ENCODE assay signal across 8 cellular contexts in genomic region chr10:88389456-88389855, GRCh38.
DNase-seq lines count a peak whose midpoint lies in the region; ATAC-seq and TF ChIP-seq lines count a peak whose summit lies in the region.

No MANE protein-coding gene starts in this region.

- H3K27ac ChIP-seq in GM23248 (no peak overlapping the region), RWPE2 (ENCODE audit: poor library complexity, severe bottlenecking) (no peak overlapping the region), fibroblast of lung (ENCODE audit: insufficient read depth, low read length) (no peak overlapping the region), prostate gland (no peak overlapping the region)

- H3K9me3 ChIP-seq in GM23248 (ENCODE audit: low read depth) (no peaks in the 10 kb centered on the region), RWPE2 (ENCODE audit: severe bottlenecking) (no peaks in the 10 kb centered on the region), fibroblast of lung (ENCODE audit: control insufficient read depth, insufficient read depth, low read depth, low read length) (no peaks in the 10 kb centered on the region), prostate gland (no peaks in the 10 kb centered on the region)

- no peaks in the 10 kb centered on the region for H3K27me3 ChIP-seq in GM23248 (replicated peaks; ENCODE audit: insufficient read depth)
- H3K27me3 ChIP-seq in RWPE2 (ENCODE audit: insufficient read depth, poor library complexity, severe bottlenecking), result no peaks in the 10 kb centered on the region
- H3K27me3 ChIP-seq in fibroblast of lung (ENCODE audit: control insufficient read depth, insufficient read depth, low read length), result no peaks in the 10 kb centered on the region
- H3K27me3 ChIP-seq in prostate gland (replicated peaks; ENCODE audit: insufficient read depth), result no peaks in the 10 kb centered on the region

- 0 out of 3 replicates have a peak, but pooled peaks have one; percentile 22 for ATAC-seq in RWPE2 (ENCODE audit: low read depth)
- no peak for ATAC-seq in GM21381 (IDR thresholded peaks at IDR 0.05; ENCODE audit: unreplicated experiment)

- H3K4me3 Mint-ChIP-seq in CD14-positive monocyte, result no peak overlapping the region
- no peak overlapping the region for H3K4me3 Mint-ChIP-seq in activated T-helper 2 cell treated with anti-CD3 and anti-CD28 coated beads, Interferon-gamma antibody, Interleukin-2, Interleukin-4, amounts not matched to agents 10 μg/mL and 5 μg/mL and 100 μg/mL, durations not matched to agents 14 hours and 24 hours and 36 hours (ENCODE audit: low read depth)

- H3K36me3 ChIP-seq in GM23248 (ENCODE audit: low read depth) (no peaks in the 10 kb centered on the region), RWPE2 (ENCODE audit: low read depth) (no peaks in the 10 kb centered on the region), fibroblast of lung (ENCODE audit: control insufficient read depth, insufficient read depth, low read length) (no peaks in the 10 kb centered on the region), prostate gland (no peaks in the 10 kb centered on the region)

- POLR2A ChIA-PET in HEK293T (lab: Yijun Ruan, JAX), result interaction anchor here (1.7 kb wide), 1 partner anchor 527 kb away, joined by 6 read pairs; no protein-coding TSS in a partner anchor

- WGBS in GM23248 (ENCODE audit: low coverage in 1 of 2, low lambda C conversion rate in 2 of 2, missing lambda C conversion rate in 2 of 2), 2 experiments, result 1 to 3% methylated on average over 3 of the region's 3 CpGs
- 11% methylated on average over 3 of the region's 3 CpGs for WGBS in prostate gland

- CTCF ChIA-PET in HEK293T (lab: Yijun Ruan, JAX), result interaction anchor here (0.7 to 2.8 kb wide), 15 partner anchors 10 to 571 kb away, joined by 3 to 9 read pairs (median 5); partner anchors contain the start of gene ATAD1

- H3F3A ChIP-seq in GM23248 (ENCODE audit: insufficient read depth), result no peaks in the 10 kb centered on the region

- no peaks in the 10 kb centered on the region for H3K36me3 Mint-ChIP-seq in CD14-positive monocyte
- peaks cover 14% of the 10 kb centered on the region for H3K36me3 Mint-ChIP-seq in activated T-helper 2 cell treated with anti-CD3 and anti-CD28 coated beads, Interferon-gamma antibody, Interleukin-2, Interleukin-4, amounts not matched to agents 10 μg/mL and 5 μg/mL and 100 μg/mL, durations not matched to agents 14 hours and 24 hours and 36 hours (ENCODE audit: low read depth)

- no peak for DNase-seq in CD14-positive monocyte (ENCODE audit: low spot score)
- DNase-seq in GM23248, result peak; percentile 60
- DNase-seq in RWPE2 (ENCODE audit: low spot score), result no peak
- peak; percentile 45 to 83 for DNase-seq in fibroblast of lung (ENCODE audit: low read depth in 2 of 2)
- peak; percentile 39 for DNase-seq in prostate gland (ENCODE audit: low spot score)
- no peak for DNase-seq in HEK293T (ENCODE audit: extremely low spot score)
- DNase-seq in activated T-helper 2 cell treated with anti-CD3 and anti-CD28 coated beads, Interferon-gamma antibody, Interleukin-2, Interleukin-4, amounts not matched to agents 10 μg/mL and 5 μg/mL and 100 μg/mL, durations not matched to agents 14 hours and 24 hours and 36 hours (ENCODE audit: low spot score), result no peak

- H3K9me3 Mint-ChIP-seq in CD14-positive monocyte, result peaks cover 3 to 10% (median 5%) of the 10 kb centered on the region in 7 donors
- peaks cover 13% of the 10 kb centered on the region for H3K9me3 Mint-ChIP-seq in activated T-helper 2 cell treated with anti-CD3 and anti-CD28 coated beads, Interferon-gamma antibody, Interleukin-2, Interleukin-4, amounts not matched to agents 10 μg/mL and 5 μg/mL and 100 μg/mL, durations not matched to agents 14 hours and 24 hours and 36 hours

- no peaks in the 10 kb centered on the region for H3K9me2 ChIP-seq in GM23248 (ENCODE audit: insufficient read depth)

- peak overlapping the region; percentile 1 for H3K4me2 ChIP-seq in GM23248 (ENCODE audit: unreplicated experiment)
- no peak overlapping the region for H3K4me2 ChIP-seq in fibroblast of lung (ENCODE audit: extremely low read depth, insufficient read depth, low read length)

- H3K4me3 ChIP-seq in GM23248 (no peak overlapping the region), RWPE2 (ENCODE audit: severe bottlenecking) (no peak overlapping the region), fibroblast of lung (replicated peaks in 1 of 4; ENCODE audit: control extremely low read depth in 1 of 4, insufficient read depth in 1 of 4, low read depth in 3 of 4, low read length in 4 of 4) (no peak overlapping the region), prostate gland (no peak overlapping the region)

- in situ Hi-C loops in GM23248 (cut with MboI), result no loop called here

- H3K4me1 Mint-ChIP-seq in CD14-positive monocyte, result peaks cover 13% of the 10 kb centered on the region
- peaks cover 29% of the 10 kb centered on the region for H3K4me1 Mint-ChIP-seq in activated T-helper 2 cell treated with anti-CD3 and anti-CD28 coated beads, Interferon-gamma antibody, Interleukin-2, Interleukin-4, amounts not matched to agents 10 μg/mL and 5 μg/mL and 100 μg/mL, durations not matched to agents 14 hours and 24 hours and 36 hours (ENCODE audit: low read depth)

- H3K27ac Mint-ChIP-seq in CD14-positive monocyte, result no peak overlapping the region
- H3K27ac Mint-ChIP-seq in activated T-helper 2 cell treated with anti-CD3 and anti-CD28 coated beads, Interferon-gamma antibody, Interleukin-2, Interleukin-4, amounts not matched to agents 10 μg/mL and 5 μg/mL and 100 μg/mL, durations not matched to agents 14 hours and 24 hours and 36 hours, result no peak overlapping the region

- peak; percentile 72 for TF ChIP-seq CTCF in CD14-positive monocyte (IDR thresholded peaks at IDR 0.05)
- TF ChIP-seq CTCF in RWPE2 (IDR thresholded peaks at IDR 0.05; ENCODE audit: poor library complexity, severe bottlenecking), result peak; percentile 78
- peak; percentile 54 to 58 for TF ChIP-seq CTCF in fibroblast of lung (conservative IDR thresholded peaks at IDR 0.05 in 1 of 2, IDR thresholded peaks at IDR 0.05 in 1 of 2; ENCODE audit: low read depth in 1 of 2, low read length in 2 of 2)
- TF ChIP-seq CTCF in prostate gland (IDR thresholded peaks at IDR 0.05), result peak; percentile 44 to 79 (median 77)

- H3K27me3 Mint-ChIP-seq in CD14-positive monocyte (ENCODE audit: low read depth in 3 of 3), result no peaks in the 10 kb centered on the region
- no peaks in the 10 kb centered on the region for H3K27me3 Mint-ChIP-seq in activated T-helper 2 cell treated with anti-CD3 and anti-CD28 coated beads, Interferon-gamma antibody, Interleukin-2, Interleukin-4, amounts not matched to agents 10 μg/mL and 5 μg/mL and 100 μg/mL, durations not matched to agents 14 hours and 24 hours and 36 hours (ENCODE audit: low read depth)

- H3K4me1 ChIP-seq in GM23248 (ENCODE audit: insufficient read depth) (peaks cover 10% of the 10 kb centered on the region), RWPE2 (ENCODE audit: insufficient read depth, poor library complexity, severe bottlenecking) (peaks cover 24% of the 10 kb centered on the region), fibroblast of lung (ENCODE audit: control insufficient read depth, extremely low read depth, insufficient read depth, low read length) (peaks cover 5% of the 10 kb centered on the region), prostate gland (replicated peaks) (no peaks in the 10 kb centered on the region)

- intact Hi-C loops in CD14-positive monocyte (cut with micrococcal nuclease) (loop anchor here (5.0 to 10.0 kb wide), 2 partner anchors 525 to 527 kb away; partner anchors contain the start of genes KLLN (in 2 of the 2) and PTEN (in 2 of the 2)), prostate gland (cut with DNase I) (loop anchor here (5.0 to 10.0 kb wide), 2 partner anchors 135 to 163 kb away; no protein-coding TSS in a partner anchor)
- intact Hi-C loops in activated T-helper 2 cell treated with anti-CD3 and anti-CD28 coated beads, Interferon-gamma antibody, Interleukin-2, Interleukin-4, amounts not matched to agents 10 μg/mL and 5 μg/mL and 100 μg/mL, durations not matched to agents 14 hours and 24 hours and 36 hours (cut with micrococcal nuclease), result loop anchor here (2.0 kb wide), 4 partner anchors 119 to 527 kb away; partner anchors contain the start of genes KLLN and PTEN

- no peak for TF ChIP-seq POLR2A in prostate gland (IDR thresholded peaks at IDR 0.05)

- H3K79me2 ChIP-seq in GM23248 (ENCODE audit: insufficient read depth), result no peaks in the 10 kb centered on the region
- no peaks in the 10 kb centered on the region for H3K79me2 ChIP-seq in fibroblast of lung (ENCODE audit: control insufficient read depth, insufficient read depth, low read length)

- no peak overlapping the region for H3K9ac ChIP-seq in GM23248
- H3K9ac ChIP-seq in fibroblast of lung (ENCODE audit: insufficient read depth, low read length), result no peak overlapping the region

- no peaks in the 10 kb centered on the region for H4K20me1 ChIP-seq in GM23248 (ENCODE audit: insufficient read depth)
- H4K20me1 ChIP-seq in fibroblast of lung (ENCODE audit: control insufficient read depth, extremely low read depth, insufficient read depth, low read length), result no peaks in the 10 kb centered on the region

- H2AFZ ChIP-seq in GM23248 (no peak overlapping the region), fibroblast of lung (ENCODE audit: low read length) (no peak overlapping the region)

TF ChIP-seq in HEK293T, 16 proteins besides CTCF, POLR2A, EP300 and RAD21:
- TF ChIP-seq SP1 (IDR thresholded peaks at IDR 0.05), result no peak

Comparison
In these comparisons a context has a peak if more than half of its experiments do, and no peak if none do; other contexts are left out.
1. DNase-seq: peak in GM23248 (single experiment), fibroblast of lung (2 of 2) and prostate gland (single experiment); none in CD14-positive monocyte (single experiment), RWPE2 (single experiment), HEK293T (single experiment) and activated T-helper 2 cell treated with anti-CD3 and anti-CD28 coated beads, Interferon-gamma antibody, Interleukin-2, Interleukin-4, amounts not matched to agents 10 μg/mL and 5 μg/mL and 100 μg/mL, durations not matched to agents 14 hours and 24 hours and 36 hours (single experiment).
2. Peak in every context shown above with its lines, with median percentiles within 50 percentile points of each other: CTCF ChIP-seq.